Comparison of ENCODE assay signal across 19 cellular contexts in genomic region chr5:84298628-84299027, GRCh38.
"Had no signal": no experiment of that assay in that cellular context is flagged by ENCODE, and none has a peak within 500 bp of the region (broad histone marks: within the 10 kb centered on the region; RNA-seq: fewer than 3 reads in every experiment).

No MANE protein-coding gene starts in this region.

- H3K27me3 Mint-ChIP-seq: progenitor cell of endocrine pancreas had no signal

- H3K36me3 Mint-ChIP-seq: naive thymus-derived CD8-positive, alpha-beta T cell had no signal

- H3K4me1 Mint-ChIP-seq: endodermal cell; naive thymus-derived CD8-positive, alpha-beta T cell; neural crest cell had no signal

- DNase-seq: effector CD4-positive, alpha-beta T cell; endodermal cell; erythroblast; foreskin melanocyte; head of caudate nucleus; left colon; left ventricle myocardium superior; mucosa of descending colon; naive thymus-derived CD8-positive, alpha-beta T cell; pancreas; right cardiac atrium; small intestine; stimulated activated CD4-positive, alpha-beta T cell treated with anti-CD3 and anti-CD28 coated beads, Interleukin-12 subunit alpha, Interleukin-12 subunit beta, amount 100 ng/mL, for 4 hours; stimulated activated naive CD4-positive, alpha-beta T cell; stomach; substantia nigra; upper lobe of right lung had no signal

- H3K4me3 Mint-ChIP-seq: endodermal cell; naive thymus-derived CD8-positive, alpha-beta T cell; neural crest cell had no signal

- H3K9me3 Mint-ChIP-seq: endodermal cell, neural crest cell had no signal

- H3K27ac Mint-ChIP-seq: endodermal cell; naive thymus-derived CD8-positive, alpha-beta T cell; progenitor cell of endocrine pancreas had no signal

- ATAC-seq: left colon; left ventricle myocardium superior; mucosa of descending colon; naive thymus-derived CD8-positive, alpha-beta T cell; pancreas; right cardiac atrium; upper lobe of right lung had no signal
